In genomic region chr3:131549340-131549739, GRCh38 we compare ENCODE assay signal across 11 cellular contexts. TPM values are rescaled to one million over a fixed set of nuclear protein-coding genes. Genes with fewer than 3 reads are reported as not detected.
A peak's percentile ranks its signal among the peaks of the same experiment; 100 is the strongest.
DNase-seq lines count a peak whose midpoint lies in the region; ATAC-seq, FAIRE-seq and TF ChIP-seq lines count a peak whose summit lies in the region.
"Had no signal": no experiment of that assay in that cellular context is flagged by ENCODE, and none has a peak within 500 bp of the region (broad histone marks: within the 10 kb centered on the region; RNA-seq: fewer than 3 reads in every experiment).

No MANE protein-coding gene starts in this region.

- H3K27me3 ChIP-seq in astrocyte (ENCODE audit: insufficient read depth, low read length) = no peaks in the 10 kb centered on the region
- no peaks in the 10 kb centered on the region for H3K27me3 ChIP-seq in neuronal stem cell (ENCODE audit: control insufficient read depth in 3 of 3, insufficient read depth in 3 of 3, low read depth in 1 of 3, low read length in 3 of 3)
- H3K27me3 ChIP-seq in ovary = no peaks in the 10 kb centered on the region

- H3K27me3 Mint-ChIP-seq in astrocyte (ENCODE audit: low read depth, unreplicated experiment) = peaks cover 6% of the 10 kb centered on the region
- peaks cover 18% of the 10 kb centered on the region for H3K27me3 Mint-ChIP-seq in mesothelial cell of epicardium (ENCODE audit: low read depth)

- H2BK5ac ChIP-seq in neuronal stem cell (ENCODE audit: low read length) = no peak overlapping the region

- H2BK12ac ChIP-seq in neuronal stem cell (ENCODE audit: low read length) = no peak overlapping the region

- intact Hi-C loops in sciatic nerve (cut with DNase I) = no loop called here
- intact Hi-C loops in ovary (cut with DNase I) = no loop called here

- no peak for ATAC-seq in sciatic nerve
- ATAC-seq: effector memory CD8-positive, alpha-beta T cell; left lobe of liver had no signal

- H3K4me1 Mint-ChIP-seq in astrocyte (ENCODE audit: low read depth, unreplicated experiment) (peaks cover 2% of the 10 kb centered on the region), mesothelial cell of epicardium (no peaks in the 10 kb centered on the region)

- H3K4me3 Mint-ChIP-seq in astrocyte (ENCODE audit: unreplicated experiment) = no peak overlapping the region
- no peak overlapping the region for H3K4me3 Mint-ChIP-seq in mesothelial cell of epicardium
- H3K4me3 Mint-ChIP-seq: effector memory CD8-positive, alpha-beta T cell had no signal

- FAIRE-seq in astrocyte (lab: Jason Lieb, UNC) = no peak

- H3K4me1 ChIP-seq in astrocyte (ENCODE audit: insufficient read depth, low read length) (no peaks in the 10 kb centered on the region), neuronal stem cell (ENCODE audit: control insufficient read depth in 2 of 2, insufficient read depth in 1 of 2, low read depth in 1 of 2, low read length in 2 of 2) (no peaks in the 10 kb centered on the region), ovary (ENCODE audit: insufficient read depth) (peaks cover 3% of the 10 kb centered on the region)

- H3K18ac ChIP-seq in neuronal stem cell (ENCODE audit: low read length) = no peak overlapping the region

- H3K9me3 ChIP-seq in astrocyte (ENCODE audit: insufficient read depth, low read depth, low read length) (no peaks in the 10 kb centered on the region), neuronal stem cell (replicated peaks in 1 of 2; ENCODE audit: control insufficient read depth in 2 of 2, insufficient read depth in 1 of 2, low read depth in 1 of 2, low read length in 2 of 2) (no peaks in the 10 kb centered on the region), ovary (no peaks in the 10 kb centered on the region)

- no peak overlapping the region for H2BK15ac ChIP-seq in neuronal stem cell (ENCODE audit: low read length)

- no peaks in the 10 kb centered on the region for H3K79me1 ChIP-seq in neuronal stem cell (ENCODE audit: low read depth, low read length)

- WGBS in neuronal stem cell (ENCODE audit: extremely low coverage in 2 of 2, insufficient read length in 2 of 2, insufficient replicate concordance in 1 of 2), 2 donors = no CpG with 5 or more reads among the region's 1 CpG
- 88 to 98% (median 96%) methylated on average over 1 of the region's 1 CpG for WGBS in ovary, 3 donors

- TF ChIP-seq EP300 in ovary (IDR thresholded peaks at IDR 0.05) = no peak

- TF ChIP-seq CTCF in HFF-Myc (IDR thresholded peaks at IDR 0.05; ENCODE audit: low read depth, low read length, missing control alignments) (peak; percentile 50), astrocyte (IDR thresholded peaks at IDR 0.05; ENCODE audit: insufficient read depth, low read depth, low read length) (peak; percentile 45), mesothelial cell of epicardium (IDR thresholded peaks at IDR 0.05; ENCODE audit: unreplicated experiment) (peak; percentile 26), ovary (IDR thresholded peaks at IDR 0.05) (no peak)

- H3K4me3 ChIP-seq in HFF-Myc (replicated peaks; ENCODE audit: low read depth, low read length) = no peak overlapping the region
- H3K4me3 ChIP-seq in astrocyte (ENCODE audit: insufficient read depth, low read depth, low read length) = no peak overlapping the region
- H3K4me3 ChIP-seq in neuronal stem cell (ENCODE audit: low read length in 2 of 2) = no peak overlapping the region
- no peak overlapping the region for H3K4me3 ChIP-seq in ovary

- no peak overlapping the region for H2BK120ac ChIP-seq in neuronal stem cell (ENCODE audit: low read depth, low read length)

- no peak overlapping the region for H3K4me2 ChIP-seq in astrocyte (ENCODE audit: low read length)
- no peak overlapping the region for H3K4me2 ChIP-seq in neuronal stem cell (ENCODE audit: insufficient read depth, low read length, poor library complexity, severe bottlenecking)

- no peak overlapping the region for H4K8ac ChIP-seq in neuronal stem cell (ENCODE audit: low read depth, low read length)

- H3K36me3 Mint-ChIP-seq in astrocyte (ENCODE audit: low read depth, unreplicated experiment) = no peaks in the 10 kb centered on the region
- H3K36me3 Mint-ChIP-seq in mesothelial cell of epicardium = no peaks in the 10 kb centered on the region

- no peak overlapping the region for H3K27ac ChIP-seq in astrocyte (ENCODE audit: low read depth, low read length)
- no peak overlapping the region for H3K27ac ChIP-seq in neuronal stem cell (replicated peaks; ENCODE audit: low read length)
- no peak overlapping the region for H3K27ac ChIP-seq in ovary

- no peak overlapping the region for H3K14ac ChIP-seq in neuronal stem cell (ENCODE audit: low read length)

- H3K36me3 ChIP-seq in astrocyte (ENCODE audit: insufficient read depth, low read length) (no peaks in the 10 kb centered on the region), neuronal stem cell (replicated peaks in 1 of 2; ENCODE audit: control insufficient read depth in 2 of 2, insufficient read depth in 2 of 2, low read length in 2 of 2) (no peaks in the 10 kb centered on the region), ovary (no peaks in the 10 kb centered on the region)

- no peak for TF ChIP-seq POLR2A in ovary (IDR thresholded peaks at IDR 0.05)

- no peak overlapping the region for H3K23ac ChIP-seq in neuronal stem cell (ENCODE audit: low read depth, low read length, poor library complexity)

- H2AK5ac ChIP-seq in neuronal stem cell (ENCODE audit: low read depth, low read length) = no peak overlapping the region

- no peaks in the 10 kb centered on the region for H4K20me1 ChIP-seq in astrocyte (ENCODE audit: insufficient read depth, low read length)

- no peak overlapping the region for H4K91ac ChIP-seq in neuronal stem cell (ENCODE audit: low read depth, low read length, poor library complexity)

- no peak overlapping the region for H3K4ac ChIP-seq in neuronal stem cell (ENCODE audit: low read length)

- H3K9ac ChIP-seq in astrocyte (ENCODE audit: low read length) (no peak overlapping the region), neuronal stem cell (ENCODE audit: low read depth, low read length, poor library complexity) (no peak overlapping the region)

- H3K27ac Mint-ChIP-seq in astrocyte (ENCODE audit: unreplicated experiment) (no peak overlapping the region), mesothelial cell of epicardium (no peak overlapping the region)
- H3K27ac Mint-ChIP-seq: effector memory CD8-positive, alpha-beta T cell had no signal

- H3K9me3 Mint-ChIP-seq in astrocyte (ENCODE audit: unreplicated experiment) = no peaks in the 10 kb centered on the region
- H3K9me3 Mint-ChIP-seq in mesothelial cell of epicardium = no peaks in the 10 kb centered on the region
- H3K9me3 Mint-ChIP-seq: effector memory CD8-positive, alpha-beta T cell had no signal

- H3K79me2 ChIP-seq in astrocyte (ENCODE audit: insufficient read depth, low read length) = no peaks in the 10 kb centered on the region

- H2AFZ ChIP-seq in astrocyte (ENCODE audit: low read depth, low read length) = no peak overlapping the region
- H2AFZ ChIP-seq in neuronal stem cell (ENCODE audit: low read length) = no peak overlapping the region

- DNase-seq in activated CD4-positive, alpha-beta T cell treated with anti-CD3 and anti-CD28 coated beads for 48 hours = peak; percentile 20
- DNase-seq in activated CD4-positive, alpha-beta T cell treated with anti-CD3 and anti-CD28 coated beads, Interleukin-2, amount 50 U/mL, for 4 hours = no peak
- DNase-seq in HFF-Myc (ENCODE audit: extremely low read depth, low read depth) = no peak
- no peak for DNase-seq in astrocyte (ENCODE audit: low read depth)
- no peak for DNase-seq in mesothelial cell of epicardium (ENCODE audit: low spot score in 2 of 2, unreplicated experiment in 2 of 2)
- no peak for DNase-seq in sciatic nerve (ENCODE audit: low spot score)
- DNase-seq in neuronal stem cell (ENCODE audit: low spot score) = no peak
- DNase-seq in ovary = no peak
- DNase-seq: effector memory CD8-positive, alpha-beta T cell; stimulated activated naive CD4-positive, alpha-beta T cell had no signal

RNA-seq across cellular contexts. Expression of gene MRPL3, which starts 46.6 kb away (rescaled TPM):
- total RNA-seq in astrocyte = 73.8 and 76.1 TPM in 2 replicates
- 77.5 to 77.7 TPM (median 77.7 TPM) in 3 replicates for total RNA-seq in mesothelial cell of epicardium
- total RNA-seq in sciatic nerve = 45.3 TPM
- polyA plus RNA-seq in neuronal stem cell (2013, experiment 1 of 2) = 109 TPM
- polyA plus RNA-seq in neuronal stem cell (2013, experiment 2 of 2) = 106 TPM
- total RNA-seq in ovary = 10 to 100 TPM; 58.5 to 91.8 (median 70.1) TPM
- 10 to 100 TPM; 57.2 to 85.2 TPM for polyA plus RNA-seq in ovary

Comparison
In these comparisons a context has a peak if more than half of its experiments do, and no peak if none do; other contexts are left out.
1. CTCF ChIP-seq: peak in HFF-Myc (single experiment), astrocyte (single experiment) and mesothelial cell of epicardium (single experiment); none in ovary (0 of 3).